Comparison of ENCODE assay signal across 1 cellular context in genomic region chr7:138885383-138886147, GRCh38.
A peak's percentile ranks its signal among the peaks of the same experiment; 100 is the strongest.
TF ChIP-seq lines count a peak whose summit lies in the region.

No MANE protein-coding gene starts in this region.

TF ChIP-seq in K562, 482 proteins besides CTCF, POLR2A, EP300 and RAD21:
- no peak for TF ChIP-seq ZNF318 (IDR thresholded peaks at IDR 0.05; ENCODE audit: borderline replicate concordance in 1 of 2, low read depth in 1 of 2)
- 0 out of 2 replicates have a peak, but pooled peaks have one; percentile 26 for TF ChIP-seq STAG1 (CRISPR knock-in tag; IDR thresholded peaks at IDR 0.05; ENCODE audit: borderline replicate concordance)
- TF ChIP-seq ZNF740 (CRISPR knock-in tag; IDR thresholded peaks at IDR 0.05), result peak; percentile 34; the same call in 1 of the 2 replicates
- no peak for TF ChIP-seq ZNF740 (tag; IDR thresholded peaks at IDR 0.05)
